ENCODE assay signal across 1 cellular context in genomic region chr15:62756326-62756994, GRCh38.
TF ChIP-seq lines count a peak whose summit lies in the region.

No MANE protein-coding gene starts in this region.

TF ChIP-seq in HepG2, 621 proteins besides CTCF, POLR2A, EP300 and RAD21 (continued from another document):
- peak; percentile 32; the same call in 1 of the 2 replicates for TF ChIP-seq ZNF687 (CRISPR knock-in tag; IDR thresholded peaks at IDR 0.05)
- no peak for TF ChIP-seq ZNF570 (CRISPR knock-in tag; IDR thresholded peaks at IDR 0.05; ENCODE audit: borderline replicate concordance)
- TF ChIP-seq GPBP1L1 (CRISPR knock-in tag; IDR thresholded peaks at IDR 0.05): no peak
- TF ChIP-seq ZNF552 (CRISPR knock-in tag; IDR thresholded peaks at IDR 0.05; ENCODE audit: borderline replicate concordance): no peak
- TF ChIP-seq ATF2 (CRISPR knock-in tag; IDR thresholded peaks at IDR 0.05): no peak
- no peak for TF ChIP-seq ATRX (CRISPR knock-in tag; IDR thresholded peaks at IDR 0.05; ENCODE audit: borderline replicate concordance)
- TF ChIP-seq JUN (CRISPR knock-in tag; IDR thresholded peaks at IDR 0.05): no peak
- no peak; the same call in 1 of the 2 replicates for TF ChIP-seq PATZ1 (CRISPR knock-in tag; IDR thresholded peaks at IDR 0.05)
- peak; percentile 75 for TF ChIP-seq ZNF652 (CRISPR knock-in tag; IDR thresholded peaks at IDR 0.05; ENCODE audit: borderline replicate concordance, low read depth)
- TF ChIP-seq SOX6 (IDR thresholded peaks at IDR 0.05): no peak
- TF ChIP-seq SOX6 (CRISPR knock-in tag; IDR thresholded peaks at IDR 0.05): peak; percentile 13; the same call in 1 of the 2 replicates
- TF ChIP-seq ZNF619 (CRISPR knock-in tag; IDR thresholded peaks at IDR 0.05): no peak
